In genomic region chr17:50240876-50241275, GRCh38 we compare ENCODE assay signal across 16 cellular contexts. TPM values are rescaled to one million over a fixed set of nuclear protein-coding genes. Genes with fewer than 3 reads are reported as not detected.
DNase-seq lines count a peak whose midpoint lies in the region; ATAC-seq and TF ChIP-seq lines count a peak whose summit lies in the region.
"Had no signal": no experiment of that assay in that cellular context is flagged by ENCODE, and none has a peak within 500 bp of the region (broad histone marks: within the 10 kb centered on the region; RNA-seq: fewer than 3 reads in every experiment).

No MANE protein-coding gene starts in this region.

- H3K4me3 Mint-ChIP-seq in activated T-cell treated with anti-CD3 and anti-CD28 coated beads, Interleukin-2, amount 50 U/mL, for 72 hours, result no peak overlapping the region

- H3K9me3 Mint-ChIP-seq in activated T-cell treated with anti-CD3 and anti-CD28 coated beads, Interleukin-2, amount 50 U/mL, for 72 hours, result no peaks in the 10 kb centered on the region

- H3K9me3 ChIP-seq in vagina, result no peaks in the 10 kb centered on the region
- H3K9me3 ChIP-seq: BLaER1 had no signal

- no peaks in the 10 kb centered on the region for H3K36me3 ChIP-seq in vagina
- H3K36me3 ChIP-seq: BLaER1 had no signal

- no peak for TF ChIP-seq POLR2A in vagina (IDR thresholded peaks at IDR 0.05)

- ATAC-seq in activated T-cell treated with anti-CD3 and anti-CD28 coated beads, Interleukin-2, amount 50 U/mL, for 72 hours (replicated peaks in 1 of 2), result no peak
- no peak for ATAC-seq in HG02840 (IDR thresholded peaks at IDR 0.05; ENCODE audit: low FRiP score, unreplicated experiment)

- no peaks in the 10 kb centered on the region for H3K27me3 ChIP-seq in vagina
- H3K27me3 ChIP-seq: BLaER1 had no signal

- no peaks in the 10 kb centered on the region for H3K36me3 Mint-ChIP-seq in activated T-cell treated with anti-CD3 and anti-CD28 coated beads, Interleukin-2, amount 50 U/mL, for 72 hours (ENCODE audit: insufficient read depth in 2 of 2)

- DNase-seq in HCEC 1CT (peak; percentile 23), astrocyte of the hippocampus (ENCODE audit: low read depth, low spot score) (peak; percentile 20), fibroblast of the aortic adventitia (ENCODE audit: low read depth) (peak; percentile 76), vagina (ENCODE audit: extremely low spot score in 2 of 2) (no peak), DMS79 (lab: John Stamatoyannopoulos, UW) (no peak)
- no peak for DNase-seq in activated T-cell treated with anti-CD3 and anti-CD28 coated beads, Interleukin-2, amount 50 U/mL, for 72 hours
- DNase-seq: DMS 273 treated with DMSO at 0.1 percent for 48 hours, GOT3, KG1, NCI-H1092 treated with DMSO at 0.1 percent for 48 hours, NCI-H1694, NCI-H446 treated with DMSO at 0.1 percent for 48 hours, NCI-H748 treated with DMSO at 0.1 percent for 48 hours had no signal

- peaks cover 58% of the 10 kb centered on the region for H3K27me3 Mint-ChIP-seq in activated T-cell treated with anti-CD3 and anti-CD28 coated beads, Interleukin-2, amount 50 U/mL, for 72 hours (ENCODE audit: low read depth)

- TF ChIP-seq CTCF in fibroblast of the aortic adventitia (IDR thresholded peaks at IDR 0.05; ENCODE audit: insufficient read depth, low read length), result no peak
- no peak for TF ChIP-seq CTCF in vagina (IDR thresholded peaks at IDR 0.05)

- no peak overlapping the region for H3K27ac Mint-ChIP-seq in activated T-cell treated with anti-CD3 and anti-CD28 coated beads, Interleukin-2, amount 50 U/mL, for 72 hours

- no peaks in the 10 kb centered on the region for H3K4me1 Mint-ChIP-seq in activated T-cell treated with anti-CD3 and anti-CD28 coated beads, Interleukin-2, amount 50 U/mL, for 72 hours (ENCODE audit: low read depth)

- peak overlapping the region; percentile 27 for H3K27ac ChIP-seq in vagina
- H3K27ac ChIP-seq: BLaER1, PC-9 had no signal

- intact Hi-C loops in vagina (cut with DNase I), result no loop called here

- peaks cover 12% of the 10 kb centered on the region for H3K4me1 ChIP-seq in vagina

- H3K4me3 ChIP-seq in fibroblast of the aortic adventitia (ENCODE audit: low read depth, low read length) (no peak overlapping the region), vagina (no peak overlapping the region)
- H3K4me3 ChIP-seq: BLaER1, PC-9 had no signal

RNA-seq across cellular contexts. Expression of gene TMEM92, which starts 33.4 kb away (rescaled TPM):
- total RNA-seq in fibroblast of the aortic adventitia (ENCODE audit: low replicate concordance), result 0.09 TPM in 1 of 2 replicates, not detected in the other
- total RNA-seq in vagina, result 0.74 TPM
- under 1 TPM in 1 of 2 donors, not detected in 1; 0.51 TPM for total RNA-seq in activated T-cell treated with anti-CD3 and anti-CD28 coated beads, Interleukin-2, amount 50 U/mL, for 72 hours

RNA-seq across cellular contexts. Expression of gene COL1A1, which starts 39.4 kb away (rescaled TPM):
- total RNA-seq in fibroblast of the aortic adventitia (ENCODE audit: low replicate concordance), result 2,633 and 16,513 TPM in 2 replicates
- 171 TPM for total RNA-seq in vagina
- total RNA-seq in activated T-cell treated with anti-CD3 and anti-CD28 coated beads, Interleukin-2, amount 50 U/mL, for 72 hours, result 10 to 100 TPM in 1 of 2 donors, 1 to 10 TPM in 1; 9.8 to 10.3 TPM

Comparison
In these comparisons a context has a peak if more than half of its experiments do, and no peak if none do; other contexts are left out.
1. DNase-seq: peak in HCEC 1CT (single experiment), astrocyte of the hippocampus (single experiment) and fibroblast of the aortic adventitia (single experiment); none in vagina (0 of 2), DMS79 (single experiment) and activated T-cell treated with anti-CD3 and anti-CD28 coated beads, Interleukin-2, amount 50 U/mL, for 72 hours (0 of 2).
2. RNA of gene COL1A1, which starts 39.4 kb away (total RNA-seq): 2,633 to 16,513 TPM in fibroblast of the aortic adventitia; 171 TPM in vagina (single experiment) and 9.8 to 10.3 TPM in activated T-cell treated with anti-CD3 and anti-CD28 coated beads, Interleukin-2, amount 50 U/mL, for 72 hours; every median in the first group is over 10 times any median in the second.